In genomic region chr3:36843065-36844051, GRCh38 we compare ENCODE assay signal across 8 cellular contexts.
DNase-seq lines count a peak whose midpoint lies in the region; ATAC-seq and TF ChIP-seq lines count a peak whose summit lies in the region.

No MANE protein-coding gene starts in this region.

- intact Hi-C loops in activated CD4-positive, alpha-beta T cell treated with anti-CD3 and anti-CD28 coated beads for 36 hours (cut with DNase I, micrococcal nuclease) = loop anchor here in 1 of 2 experiments (1.0 kb wide), 2 partner anchors 33 to 114 kb away; no protein-coding TSS in a partner anchor

- H3K9me3 Mint-ChIP-seq in activated CD4-positive, alpha-beta T cell treated with anti-CD3 and anti-CD28 coated beads for 36 hours (ENCODE audit: low read depth) = peaks cover 7% of the 10 kb centered on the region
- H3K9me3 Mint-ChIP-seq in effector memory CD8-positive, alpha-beta T cell = peaks cover 0 to 3% of the 10 kb centered on the region in 2 donors
- H3K9me3 Mint-ChIP-seq in osteocyte (ENCODE audit: unreplicated experiment) = peaks cover 7% of the 10 kb centered on the region

- H3K36me3 Mint-ChIP-seq in activated CD4-positive, alpha-beta T cell treated with anti-CD3 and anti-CD28 coated beads for 36 hours (ENCODE audit: low read depth) = peaks cover 40% of the 10 kb centered on the region
- peaks cover 63% of the 10 kb centered on the region for H3K36me3 Mint-ChIP-seq in effector memory CD8-positive, alpha-beta T cell (ENCODE audit: insufficient read depth)
- peaks cover 43% of the 10 kb centered on the region for H3K36me3 Mint-ChIP-seq in osteocyte (ENCODE audit: unreplicated experiment)

- H3K4me3 ChIP-seq in GM12864 (ENCODE audit: low read depth, low read length) = no peak overlapping the region

- peak; percentile 85 for ATAC-seq in GM21528 (IDR thresholded peaks at IDR 0.05; ENCODE audit: low FRiP score, unreplicated experiment)
- ATAC-seq in activated CD4-positive, alpha-beta T cell treated with anti-CD3 and anti-CD28 coated beads for 36 hours = peak; percentile 95
- peak; percentile 86 for ATAC-seq in effector memory CD8-positive, alpha-beta T cell (replicated peaks)

- no peak overlapping the region for H3K4me3 Mint-ChIP-seq in activated CD4-positive, alpha-beta T cell treated with anti-CD3 and anti-CD28 coated beads for 36 hours
- H3K4me3 Mint-ChIP-seq in effector memory CD8-positive, alpha-beta T cell = peak overlapping the region; percentile 40 to 52
- H3K4me3 Mint-ChIP-seq in osteocyte (ENCODE audit: unreplicated experiment) = no peak overlapping the region

- no peak for TF ChIP-seq EP300 in Ishikawa (IDR thresholded peaks at IDR 0.05; ENCODE audit: borderline replicate concordance)

- H3K4me1 Mint-ChIP-seq in activated CD4-positive, alpha-beta T cell treated with anti-CD3 and anti-CD28 coated beads for 36 hours = peaks cover 18% of the 10 kb centered on the region
- peaks cover 27 to 47% of the 10 kb centered on the region in 2 donors for H3K4me1 Mint-ChIP-seq in effector memory CD8-positive, alpha-beta T cell (ENCODE audit: low read depth in 2 of 2)
- no peaks in the 10 kb centered on the region for H3K4me1 Mint-ChIP-seq in osteocyte (ENCODE audit: unreplicated experiment)

- peak; percentile 38; the same call in 1 of the 2 replicates for TF ChIP-seq RAD21 in Ishikawa (IDR thresholded peaks at IDR 0.05; ENCODE audit: low read depth)

- POLR2A ChIA-PET in activated CD4-positive, alpha-beta T cell treated with anti-CD3 and anti-CD28 coated beads for 36 hours (lab: Charles Lee) = no interaction called here

- CTCF ChIA-PET in activated CD4-positive, alpha-beta T cell treated with anti-CD3 and anti-CD28 coated beads for 36 hours (lab: Charles Lee) = interaction anchor here (0.6 to 2.8 kb wide), 8 partner anchors 13 to 1961 kb away, joined by 3 to 8 read pairs (median 3); no protein-coding TSS in a partner anchor

- peak overlapping the region; percentile 9 for H3K27ac Mint-ChIP-seq in activated CD4-positive, alpha-beta T cell treated with anti-CD3 and anti-CD28 coated beads for 36 hours
- peak overlapping the region; percentile 57 to 73 for H3K27ac Mint-ChIP-seq in effector memory CD8-positive, alpha-beta T cell
- H3K27ac Mint-ChIP-seq in osteocyte (ENCODE audit: unreplicated experiment) = no peak overlapping the region

- DNase-seq in GM12864 (ENCODE audit: low read depth) = no peak
- peak; percentile 85 for DNase-seq in activated CD4-positive, alpha-beta T cell treated with anti-CD3 and anti-CD28 coated beads for 36 hours
- peak; percentile 45 to 59 (median 55) for DNase-seq in effector memory CD8-positive, alpha-beta T cell
- no peak for DNase-seq in osteocyte (ENCODE audit: extremely low spot score, unreplicated experiment)
- no peak for DNase-seq in NCI-H510A treated with DMSO at 0.1 percent for 48 hours (lab: John Stamatoyannopoulos, UW)
- no peak for DNase-seq in COR-L47 (lab: John Stamatoyannopoulos, UW)

- H3K27me3 Mint-ChIP-seq in activated CD4-positive, alpha-beta T cell treated with anti-CD3 and anti-CD28 coated beads for 36 hours = no peaks in the 10 kb centered on the region
- no peaks in the 10 kb centered on the region for H3K27me3 Mint-ChIP-seq in effector memory CD8-positive, alpha-beta T cell
- no peaks in the 10 kb centered on the region for H3K27me3 Mint-ChIP-seq in osteocyte (ENCODE audit: unreplicated experiment)

- TF ChIP-seq CTCF in GM12864 (IDR thresholded peaks at IDR 0.05; ENCODE audit: low read depth, low read length, missing control alignments) (peak; percentile 86), osteocyte (IDR thresholded peaks at IDR 0.05) (peak; percentile 47)

TF ChIP-seq in Ishikawa, 13 proteins besides CTCF, POLR2A, EP300 and RAD21:
- no peak for TF ChIP-seq TCF12 (IDR thresholded peaks at IDR 0.05; ENCODE audit: low read depth)
- TF ChIP-seq EGR1 (IDR thresholded peaks at IDR 0.05) = no peak
- TF ChIP-seq CREB1 (IDR thresholded peaks at IDR 0.05; ENCODE audit: low read depth) = no peak
- no peak for TF ChIP-seq REST (IDR thresholded peaks at IDR 0.05; ENCODE audit: low read depth)
- no peak for TF ChIP-seq TAF1 (IDR thresholded peaks at IDR 0.05; ENCODE audit: low read depth)
- TF ChIP-seq TEAD4 (IDR thresholded peaks at IDR 0.05) = no peak
- no peak for TF ChIP-seq YY1 (IDR thresholded peaks at IDR 0.05; ENCODE audit: low read depth)
- TF ChIP-seq, protein P1, sequence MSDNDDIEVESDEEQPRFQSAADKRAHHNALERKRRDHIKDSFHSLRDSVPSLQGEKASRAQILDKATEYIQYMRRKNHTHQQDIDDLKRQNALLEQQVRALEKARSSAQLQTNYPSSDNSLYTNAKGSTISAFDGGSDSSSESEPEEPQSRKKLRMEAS (IDR thresholded peaks at IDR 0.05) = no peak
- TF ChIP-seq CEBPB (IDR thresholded peaks at IDR 0.05) = no peak
- TF ChIP-seq ZBTB7A (IDR thresholded peaks at IDR 0.05; ENCODE audit: low read depth) = no peak
- TF ChIP-seq FOXM1 (IDR thresholded peaks at IDR 0.05; ENCODE audit: borderline replicate concordance, low read depth) = no peak
- no peak for TF ChIP-seq NFIC (IDR thresholded peaks at IDR 0.05)
- TF ChIP-seq, protein P2, sequence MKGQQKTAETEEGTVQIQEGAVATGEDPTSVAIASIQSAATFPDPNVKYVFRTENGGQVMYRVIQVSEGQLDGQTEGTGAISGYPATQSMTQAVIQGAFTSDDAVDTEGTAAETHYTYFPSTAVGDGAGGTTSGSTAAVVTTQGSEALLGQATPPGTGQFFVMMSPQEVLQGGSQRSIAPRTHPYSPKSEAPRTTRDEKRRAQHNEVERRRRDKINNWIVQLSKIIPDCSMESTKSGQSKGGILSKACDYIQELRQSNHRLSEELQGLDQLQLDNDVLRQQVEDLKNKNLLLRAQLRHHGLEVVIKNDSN (IDR thresholded peaks at IDR 0.05) = no peak
TF ChIP-seq in Ishikawa: peak in this region for 0.

Comparison
In these comparisons a context has a peak if more than half of its experiments do, and no peak if none do; other contexts are left out.
1. DNase-seq: peak in activated CD4-positive, alpha-beta T cell treated with anti-CD3 and anti-CD28 coated beads for 36 hours (single experiment) and effector memory CD8-positive, alpha-beta T cell (3 of 3); none in GM12864 (single experiment), osteocyte (single experiment), NCI-H510A treated with DMSO at 0.1 percent for 48 hours (single experiment) and COR-L47 (single experiment).
2. H3K4me3 Mint-ChIP-seq: peak in effector memory CD8-positive, alpha-beta T cell (2 of 2); none in activated CD4-positive, alpha-beta T cell treated with anti-CD3 and anti-CD28 coated beads for 36 hours (single experiment) and osteocyte (single experiment).
3. Peak in every context shown above with its lines, with median percentiles within 50 percentile points of each other: ATAC-seq.